In genomic region chr11:64768300-64768694, GRCh38 we compare ENCODE assay signal across 12 cellular contexts. TPM values are rescaled to one million over a fixed set of nuclear protein-coding genes. Genes with fewer than 3 reads are reported as not detected.
DNase-seq lines count a peak whose midpoint lies in the region; ATAC-seq, FAIRE-seq and TF ChIP-seq lines count a peak whose summit lies in the region.
"Had no signal": no experiment of that assay in that cellular context is flagged by ENCODE, and none has a peak within 500 bp of the region (broad histone marks: within the 10 kb centered on the region; RNA-seq: fewer than 3 reads in every experiment).

No MANE protein-coding gene starts in this region.

- H3K4me3 ChIP-seq in HepG2 (replicated peaks in 1 of 3; ENCODE audit: insufficient read depth in 1 of 3, low read depth in 2 of 3, low read length in 3 of 3) (no peak overlapping the region), right lobe of liver (no peak overlapping the region), esophagus squamous epithelium (no peak overlapping the region), tibial artery (no peak overlapping the region)
- H3K4me3 ChIP-seq: thyroid gland had no signal

- H3K27me3 Mint-ChIP-seq in activated CD4-positive, alpha-beta memory T cell treated with anti-CD3 and anti-CD28 coated beads for 36 hours, result no peaks in the 10 kb centered on the region
- H3K27me3 Mint-ChIP-seq in glutamatergic neuron (ENCODE audit: unreplicated experiment), result peaks cover 2% of the 10 kb centered on the region
- H3K27me3 Mint-ChIP-seq: progenitor cell of endocrine pancreas had no signal

- 98% methylated on average over 6 of the region's 6 CpGs for WGBS in HepG2 (ENCODE audit: low lambda C conversion rate)
- WGBS in right lobe of liver (ENCODE audit: insufficient coverage, low coverage, low lambda C conversion rate, missing lambda C conversion rate), result 89% methylated on average over 6 of the region's 6 CpGs
- WGBS in esophagus squamous epithelium, 2 donors, result 82 to 84% methylated on average over 6 of the region's 6 CpGs

- TF ChIP-seq RAD21 in HepG2 (CRISPR knock-in tag; IDR thresholded peaks at IDR 0.05), result no peak

- H3K27me3 ChIP-seq in HepG2 (ENCODE audit: control insufficient read depth in 1 of 2, insufficient read depth in 2 of 2, low read length in 2 of 2) (no peaks in the 10 kb centered on the region), right lobe of liver (no peaks in the 10 kb centered on the region), esophagus squamous epithelium (no peaks in the 10 kb centered on the region), tibial artery (no peaks in the 10 kb centered on the region)
- H3K27me3 ChIP-seq: thyroid gland had no signal

- FAIRE-seq in HepG2 (lab: Jason Lieb, UNC), result no peak
- FAIRE-seq: kidney had no signal

- no peak overlapping the region for H3K4me3 Mint-ChIP-seq in activated CD4-positive, alpha-beta memory T cell treated with anti-CD3 and anti-CD28 coated beads for 36 hours
- H3K4me3 Mint-ChIP-seq in glutamatergic neuron (ENCODE audit: unreplicated experiment), result no peak overlapping the region
- H3K4me3 Mint-ChIP-seq: HFFc6 had no signal

- H3K4me1 Mint-ChIP-seq in activated CD4-positive, alpha-beta memory T cell treated with anti-CD3 and anti-CD28 coated beads for 36 hours (ENCODE audit: low read depth), result peaks cover 87% of the 10 kb centered on the region
- peaks cover 16% of the 10 kb centered on the region for H3K4me1 Mint-ChIP-seq in glutamatergic neuron (ENCODE audit: low read depth, unreplicated experiment)

- peaks cover 21% of the 10 kb centered on the region for H3K79me2 ChIP-seq in HepG2 (ENCODE audit: insufficient read depth, low read length)

- H3K36me3 ChIP-seq in HepG2 (replicated peaks in 1 of 2; ENCODE audit: control insufficient read depth in 1 of 2, insufficient read depth in 2 of 2, low read length in 2 of 2) (peaks cover 65 to 92% of the 10 kb centered on the region in 2 experiments), right lobe of liver (peaks cover 48 to 99% (median 73%) of the 10 kb centered on the region in 4 donors), esophagus squamous epithelium (peaks cover 84 to 100% (median 85%) of the 10 kb centered on the region in 3 donors), tibial artery (peaks cover 97 to 100% (median 99%) of the 10 kb centered on the region in 3 donors)

- H3K9me3 ChIP-seq in HepG2 (ENCODE audit: low read length), result no peaks in the 10 kb centered on the region
- no peaks in the 10 kb centered on the region for H3K9me3 ChIP-seq in right lobe of liver
- no peaks in the 10 kb centered on the region for H3K9me3 ChIP-seq in esophagus squamous epithelium
- H3K9me3 ChIP-seq in tibial artery, result no peaks in the 10 kb centered on the region
- H3K9me3 ChIP-seq: thyroid gland had no signal

- ATAC-seq in HepG2 (no peak), right lobe of liver (no peak)

- peak overlapping the region; percentile 85 for H3K27ac Mint-ChIP-seq in activated CD4-positive, alpha-beta memory T cell treated with anti-CD3 and anti-CD28 coated beads for 36 hours
- no peak overlapping the region for H3K27ac Mint-ChIP-seq in glutamatergic neuron (ENCODE audit: unreplicated experiment)

- intact Hi-C loops in HepG2 (cut with micrococcal nuclease; ENCODE audit: unreplicated experiment) (no loop called here), right lobe of liver (cut with DNase I) (loop anchor here in 1 of 2 donors (10.0 kb wide), 1 partner anchor 83 kb away; no protein-coding TSS in a partner anchor), esophagus squamous epithelium (cut with DNase I) (no loop called here), tibial artery (cut with DNase I; ENCODE audit: low total_unique reads) (no loop called here)
- intact Hi-C loops in activated CD4-positive, alpha-beta memory T cell treated with anti-CD3 and anti-CD28 coated beads for 36 hours (cut with micrococcal nuclease), result no loop called here

- H2AFZ ChIP-seq in HepG2 (ENCODE audit: low read length), result no peak overlapping the region

- POLR2A ChIA-PET in HepG2 (lab: Yijun Ruan, JAX), result no interaction called here
- POLR2A ChIA-PET in activated CD4-positive, alpha-beta memory T cell treated with anti-CD3 and anti-CD28 coated beads for 36 hours (lab: Charles Lee), result interaction anchor here (2.1 kb wide), 1 partner anchor 11 kb away, joined by 8 read pairs; the partner anchor contains the start of gene SF1

- in situ Hi-C loops in HepG2 (cut with HindIII; ENCODE audit: extremely low pct_ligation_motif_present, low pct_unique_long_range_greater_than_20kb), result no loop called here

- H3K4me1 ChIP-seq in HepG2 (ENCODE audit: insufficient read depth, low read length), result peaks cover 10% of the 10 kb centered on the region; the same call in 1 of the 2 replicates
- no peaks in the 10 kb centered on the region for H3K4me1 ChIP-seq in right lobe of liver
- peaks cover 11 to 82% (median 27%) of the 10 kb centered on the region in 3 donors for H3K4me1 ChIP-seq in esophagus squamous epithelium
- peaks cover 0 to 52% (median 37%) of the 10 kb centered on the region in 4 donors for H3K4me1 ChIP-seq in tibial artery

- TF ChIP-seq POLR2A in HepG2 (IDR thresholded peaks at IDR 0.05; ENCODE audit: insufficient read depth in 1 of 2, low read depth in 2 of 2, low read length in 2 of 2) (no peak; a peak in 1 of 4 replicates), right lobe of liver (IDR thresholded peaks at IDR 0.05) (no peak), esophagus squamous epithelium (IDR thresholded peaks at IDR 0.05) (no peak)

- peaks cover 89% of the 10 kb centered on the region for H4K20me1 ChIP-seq in HepG2 (ENCODE audit: insufficient read depth, low read length)

- no peak overlapping the region for H3K27ac ChIP-seq in HepG2 (ENCODE audit: extremely low read length, insufficient read depth, low read length)
- no peak overlapping the region for H3K27ac ChIP-seq in right lobe of liver
- H3K27ac ChIP-seq in esophagus squamous epithelium, result peak overlapping the region in 3 of 4 donors; percentile 2 to 72 (median 66)
- H3K27ac ChIP-seq in tibial artery, result peak overlapping the region; percentile 49 to 60

- TF ChIP-seq EP300 in HepG2 (IDR thresholded peaks at IDR 0.05; ENCODE audit: low read depth in 2 of 2, low read length in 2 of 2), result no peak
- TF ChIP-seq EP300 in HepG2 (CRISPR knock-in tag; IDR thresholded peaks at IDR 0.05; ENCODE audit: borderline replicate concordance), result no peak

- no peak for DNase-seq in HepG2 (ENCODE audit: low spot score)
- no peak for DNase-seq in right lobe of liver
- DNase-seq in activated CD4-positive, alpha-beta memory T cell treated with anti-CD3 and anti-CD28 coated beads for 36 hours, result no peak
- no peak for DNase-seq in esophagus squamous epithelium (lab: John Stamatoyannopoulos, UW)
- DNase-seq in tibial artery, result peak in 1 of 2 donors; percentile 3
- no peak for DNase-seq in glutamatergic neuron
- DNase-seq in activated T-cell treated with anti-CD3 and anti-CD28 coated beads for 4 hours, result no peak
- no peak for DNase-seq in DMS 273 (lab: John Stamatoyannopoulos, UW; ENCODE audit: unreplicated experiment)

- TF ChIP-seq CTCF in HepG2 (CRISPR knock-in tag; IDR thresholded peaks at IDR 0.05), result no peak
- no peak for TF ChIP-seq CTCF in right lobe of liver (IDR thresholded peaks at IDR 0.05)
- TF ChIP-seq CTCF in esophagus squamous epithelium (IDR thresholded peaks at IDR 0.05), result no peak
- TF ChIP-seq CTCF in tibial artery (IDR thresholded peaks at IDR 0.05), result no peak
- no peak for TF ChIP-seq CTCF in glutamatergic neuron (IDR thresholded peaks at IDR 0.05; ENCODE audit: partially characterized antibody, unreplicated experiment)

- peaks cover 86% of the 10 kb centered on the region for H3K36me3 Mint-ChIP-seq in activated CD4-positive, alpha-beta memory T cell treated with anti-CD3 and anti-CD28 coated beads for 36 hours
- H3K36me3 Mint-ChIP-seq in glutamatergic neuron (ENCODE audit: unreplicated experiment), result peaks cover 6% of the 10 kb centered on the region

- no peak overlapping the region for H3K4me2 ChIP-seq in HepG2 (ENCODE audit: low read depth, low read length)

- no peak overlapping the region for H3K9ac ChIP-seq in HepG2 (ENCODE audit: insufficient read depth, low read depth, low read length)

- BruUV-seq in HepG2 (replicated peaks; lab: Mats Ljungman, UMichigan), result no TSS peak

- CTCF ChIA-PET in HepG2 (lab: Yijun Ruan, JAX; ENCODE audit: low intra/inter-chr PET ratio, low total read pairs), result no interaction called here
- CTCF ChIA-PET in activated CD4-positive, alpha-beta memory T cell treated with anti-CD3 and anti-CD28 coated beads for 36 hours (lab: Charles Lee), result interaction anchor here (0.6 to 2.4 kb wide), 13 partner anchors 8 to 458 kb away, joined by 3 to 13 read pairs (median 5); partner anchors contain the start of genes ARL2 and RASGRP2

- H3K9me3 Mint-ChIP-seq in activated CD4-positive, alpha-beta memory T cell treated with anti-CD3 and anti-CD28 coated beads for 36 hours, result no peaks in the 10 kb centered on the region
- H3K9me3 Mint-ChIP-seq in glutamatergic neuron (ENCODE audit: unreplicated experiment), result peaks cover 2% of the 10 kb centered on the region
- H3K9me3 Mint-ChIP-seq: HFFc6 had no signal

RNA-seq across cellular contexts. Expression of gene PYGM, which starts 8.5 kb away (rescaled TPM):
- total RNA-seq in HepG2 (2016; rRNA removed; fragmentation: Illumina TruSeq; extraction: Trizol) (0.11 TPM in 1 of 2 replicates, not detected in the other), right lobe of liver (1 to 10 TPM in 1 of 6 experiments, under 1 TPM in 5; 0.24 to 1.4 (median 0.47) TPM), esophagus squamous epithelium (under 1 TPM; 0.27 to 0.95 (median 0.39) TPM), glutamatergic neuron (ENCODE audit: unreplicated experiment) (5.5 TPM)
- not detected in 2 replicates for total RNA-seq in HepG2 (2016; cell fraction: cytosol; rRNA removed; fragmentation: Illumina TruSeq; extraction: Trizol; ENCODE audit: low read depth)
- 0.06 TPM in 1 of 2 replicates, not detected in the other for total RNA-seq in HepG2 (2016; cell fraction: insoluble cytoplasmic fraction; rRNA removed; fragmentation: Illumina TruSeq; extraction: Trizol)
- total RNA-seq in HepG2 (2016; cell fraction: membrane; rRNA removed; fragmentation: Illumina TruSeq; extraction: Trizol), result not detected in 2 replicates
- 0.13 and 0.16 TPM in 2 replicates for total RNA-seq in HepG2 (2016; cell fraction: nucleus; rRNA removed; fragmentation: Illumina TruSeq; extraction: Trizol)
- 0.12 and 0.13 TPM in 2 replicates for polyA plus RNA-seq in HepG2 (2011; rRNA removed)
- polyA plus RNA-seq in HepG2 (2011; cell fraction: cytosol; rRNA removed), result 0.08 and 0.09 TPM in 2 replicates
- polyA plus RNA-seq in HepG2 (2011; cell fraction: nucleus; rRNA removed), result 0.31 and 0.51 TPM in 2 replicates
- 0.19 and 0.24 TPM in 2 replicates for polyA plus RNA-seq in HepG2 (2012)
- polyA plus RNA-seq in HepG2 (2016; cell fraction: cytosol; fragmentation: Illumina TruSeq; extraction: Trizol; ENCODE audit: low read depth), result not detected in 2 replicates
- polyA plus RNA-seq in HepG2 (2016; cell fraction: insoluble cytoplasmic fraction; fragmentation: Illumina TruSeq; extraction: Trizol; ENCODE audit: low read depth), result not detected in 2 replicates
- not detected in 2 replicates for polyA plus RNA-seq in HepG2 (2016; cell fraction: membrane; fragmentation: Illumina TruSeq; extraction: Trizol; ENCODE audit: low read depth)
- not detected in 2 replicates for polyA plus RNA-seq in HepG2 (2016; cell fraction: nucleus; fragmentation: Illumina TruSeq; extraction: Trizol; ENCODE audit: insufficient read depth, low read depth)
- polyA minus RNA-seq in HepG2 (2011; rRNA and poly(A)+ RNA removed; ENCODE audit: low replicate concordance), result 0.68 and 0.84 TPM in 2 replicates
- 0.26 TPM in 1 of 2 replicates, not detected in the other for polyA minus RNA-seq in HepG2 (2011; cell fraction: cytosol; rRNA and poly(A)+ RNA removed)
- 0.62 and 0.77 TPM in 2 replicates for polyA minus RNA-seq in HepG2 (2011; cell fraction: nucleus; rRNA and poly(A)+ RNA removed)
- 1 to 10 TPM in 1 of 2 experiments, under 1 TPM in 1; 0.94 to 1.6 TPM for total RNA-seq in activated CD4-positive, alpha-beta memory T cell treated with anti-CD3 and anti-CD28 coated beads for 36 hours

RNA-seq across cellular contexts. Expression of gene SF1, which starts 10.0 kb away (rescaled TPM):
- total RNA-seq in HepG2 (2016; rRNA removed; fragmentation: Illumina TruSeq; extraction: Trizol) (42.5 and 70.4 TPM in 2 replicates), right lobe of liver (100 to 1,000 TPM in 5 of 6 experiments, 10 to 100 TPM in 1; 92.7 to 164 (median 141) TPM), esophagus squamous epithelium (100 to 1,000 TPM; 136 to 292 (median 223) TPM), glutamatergic neuron (ENCODE audit: unreplicated experiment) (415 TPM)
- total RNA-seq in HepG2 (2016; cell fraction: cytosol; rRNA removed; fragmentation: Illumina TruSeq; extraction: Trizol; ENCODE audit: low read depth), result 16.0 and 19.1 TPM in 2 replicates
- total RNA-seq in HepG2 (2016; cell fraction: insoluble cytoplasmic fraction; rRNA removed; fragmentation: Illumina TruSeq; extraction: Trizol), result 36.1 and 70.7 TPM in 2 replicates
- total RNA-seq in HepG2 (2016; cell fraction: membrane; rRNA removed; fragmentation: Illumina TruSeq; extraction: Trizol), result 45.9 and 46.6 TPM in 2 replicates
- 163 and 180 TPM in 2 replicates for total RNA-seq in HepG2 (2016; cell fraction: nucleus; rRNA removed; fragmentation: Illumina TruSeq; extraction: Trizol)
- polyA plus RNA-seq in HepG2 (2011; rRNA removed), result 51.9 and 55.5 TPM in 2 replicates
- 14.3 and 16.0 TPM in 2 replicates for polyA plus RNA-seq in HepG2 (2011; cell fraction: cytosol; rRNA removed)
- 223 and 237 TPM in 2 replicates for polyA plus RNA-seq in HepG2 (2011; cell fraction: nucleus; rRNA removed)
- 130 and 151 TPM in 2 replicates for polyA plus RNA-seq in HepG2 (2012)
- polyA plus RNA-seq in HepG2 (2016; cell fraction: cytosol; fragmentation: Illumina TruSeq; extraction: Trizol; ENCODE audit: low read depth), result 30.5 and 31.3 TPM in 2 replicates
- polyA plus RNA-seq in HepG2 (2016; cell fraction: insoluble cytoplasmic fraction; fragmentation: Illumina TruSeq; extraction: Trizol; ENCODE audit: low read depth), result 93.3 and 132 TPM in 2 replicates
- 63.8 and 66.4 TPM in 2 replicates for polyA plus RNA-seq in HepG2 (2016; cell fraction: membrane; fragmentation: Illumina TruSeq; extraction: Trizol; ENCODE audit: low read depth)
- 426 and 461 TPM in 2 replicates for polyA plus RNA-seq in HepG2 (2016; cell fraction: nucleus; fragmentation: Illumina TruSeq; extraction: Trizol; ENCODE audit: insufficient read depth, low read depth)
- polyA minus RNA-seq in HepG2 (2011; rRNA and poly(A)+ RNA removed; ENCODE audit: low replicate concordance), result 77.9 and 101 TPM in 2 replicates
- 31.1 and 32.0 TPM in 2 replicates for polyA minus RNA-seq in HepG2 (2011; cell fraction: cytosol; rRNA and poly(A)+ RNA removed)
- polyA minus RNA-seq in HepG2 (2011; cell fraction: nucleus; rRNA and poly(A)+ RNA removed), result 297 and 338 TPM in 2 replicates
- total RNA-seq in activated CD4-positive, alpha-beta memory T cell treated with anti-CD3 and anti-CD28 coated beads for 36 hours, result 100 to 1,000 TPM; 323 to 328 TPM

RNA-seq across cellular contexts. Expression of gene RASGRP2, which starts 24.4 kb away (rescaled TPM):
- not detected in 2 replicates for total RNA-seq in HepG2 (2016; rRNA removed; fragmentation: Illumina TruSeq; extraction: Trizol)
- not detected in 2 replicates for total RNA-seq in HepG2 (2016; cell fraction: cytosol; rRNA removed; fragmentation: Illumina TruSeq; extraction: Trizol; ENCODE audit: low read depth)
- total RNA-seq in HepG2 (2016; cell fraction: insoluble cytoplasmic fraction; rRNA removed; fragmentation: Illumina TruSeq; extraction: Trizol), result not detected in 2 replicates
- total RNA-seq in HepG2 (2016; cell fraction: membrane; rRNA removed; fragmentation: Illumina TruSeq; extraction: Trizol), result not detected in 2 replicates
- not detected in 2 replicates for total RNA-seq in HepG2 (2016; cell fraction: nucleus; rRNA removed; fragmentation: Illumina TruSeq; extraction: Trizol)
- 0.18 and 0.61 TPM in 2 replicates for polyA plus RNA-seq in HepG2 (2011; rRNA removed)
- polyA plus RNA-seq in HepG2 (2011; cell fraction: cytosol; rRNA removed), result 0.23 TPM in 2 replicates
- polyA plus RNA-seq in HepG2 (2011; cell fraction: nucleus; rRNA removed), result 0.54 and 1.5 TPM in 2 replicates
- 0.38 TPM in 1 of 2 replicates, not detected in the other for polyA plus RNA-seq in HepG2 (2012)
- 0.26 and 0.27 TPM in 2 replicates for polyA plus RNA-seq in HepG2 (2016; cell fraction: cytosol; fragmentation: Illumina TruSeq; extraction: Trizol; ENCODE audit: low read depth)
- polyA plus RNA-seq in HepG2 (2016; cell fraction: insoluble cytoplasmic fraction; fragmentation: Illumina TruSeq; extraction: Trizol; ENCODE audit: low read depth), result not detected in 2 replicates
- 0.30 TPM in 1 of 2 replicates, not detected in the other for polyA plus RNA-seq in HepG2 (2016; cell fraction: membrane; fragmentation: Illumina TruSeq; extraction: Trizol; ENCODE audit: low read depth)
- not detected in 2 replicates for polyA plus RNA-seq in HepG2 (2016; cell fraction: nucleus; fragmentation: Illumina TruSeq; extraction: Trizol; ENCODE audit: insufficient read depth, low read depth)
- polyA minus RNA-seq in HepG2 (2011; rRNA and poly(A)+ RNA removed; ENCODE audit: low replicate concordance), result 0.28 TPM in 1 of 2 replicates, not detected in the other
- polyA minus RNA-seq in HepG2 (2011; cell fraction: cytosol; rRNA and poly(A)+ RNA removed), result not detected in 2 replicates
- not detected in 2 replicates for polyA minus RNA-seq in HepG2 (2011; cell fraction: nucleus; rRNA and poly(A)+ RNA removed)
- 1 to 10 TPM; 1.6 to 8.1 (median 3.2) TPM for total RNA-seq in right lobe of liver
- total RNA-seq in activated CD4-positive, alpha-beta memory T cell treated with anti-CD3 and anti-CD28 coated beads for 36 hours, result 1 to 10 TPM; 7.5 to 8.2 TPM
- 10 to 100 TPM in 1 of 4 donors, 1 to 10 TPM in 3; 2.6 to 13.2 (median 4.9) TPM for total RNA-seq in esophagus squamous epithelium
- 2.9 TPM for total RNA-seq in glutamatergic neuron (ENCODE audit: unreplicated experiment)

RNA-seq across cellular contexts. Expression of gene MAP4K2, which starts 34.7 kb away (rescaled TPM):
- total RNA-seq in HepG2 (2016; rRNA removed; fragmentation: Illumina TruSeq; extraction: Trizol) (7.8 and 8.3 TPM in 2 replicates), right lobe of liver (10 to 100 TPM in 1 of 6 experiments, 1 to 10 TPM in 5; 3.4 to 14.7 (median 4.8) TPM), esophagus squamous epithelium (1 to 10 TPM; 3.6 to 9.0 (median 6.1) TPM), glutamatergic neuron (ENCODE audit: unreplicated experiment) (15.9 TPM)
- 3.5 and 4.1 TPM in 2 replicates for total RNA-seq in HepG2 (2016; cell fraction: cytosol; rRNA removed; fragmentation: Illumina TruSeq; extraction: Trizol; ENCODE audit: low read depth)
- total RNA-seq in HepG2 (2016; cell fraction: insoluble cytoplasmic fraction; rRNA removed; fragmentation: Illumina TruSeq; extraction: Trizol), result 4.8 and 7.6 TPM in 2 replicates
- total RNA-seq in HepG2 (2016; cell fraction: membrane; rRNA removed; fragmentation: Illumina TruSeq; extraction: Trizol), result 10.9 and 11.1 TPM in 2 replicates
- total RNA-seq in HepG2 (2016; cell fraction: nucleus; rRNA removed; fragmentation: Illumina TruSeq; extraction: Trizol), result 6.7 and 7.4 TPM in 2 replicates
- polyA plus RNA-seq in HepG2 (2011; rRNA removed), result 15.5 and 17.6 TPM in 2 replicates
- 7.7 and 11.1 TPM in 2 replicates for polyA plus RNA-seq in HepG2 (2011; cell fraction: cytosol; rRNA removed)
- polyA plus RNA-seq in HepG2 (2011; cell fraction: nucleus; rRNA removed), result 71.3 and 101 TPM in 2 replicates
- polyA plus RNA-seq in HepG2 (2012), result 8.7 and 10.1 TPM in 2 replicates
- 5.1 and 6.2 TPM in 2 replicates for polyA plus RNA-seq in HepG2 (2016; cell fraction: cytosol; fragmentation: Illumina TruSeq; extraction: Trizol; ENCODE audit: low read depth)
- 7.8 and 9.1 TPM in 2 replicates for polyA plus RNA-seq in HepG2 (2016; cell fraction: insoluble cytoplasmic fraction; fragmentation: Illumina TruSeq; extraction: Trizol; ENCODE audit: low read depth)
- polyA plus RNA-seq in HepG2 (2016; cell fraction: membrane; fragmentation: Illumina TruSeq; extraction: Trizol; ENCODE audit: low read depth), result 9.5 and 11.8 TPM in 2 replicates
- 20.0 and 20.1 TPM in 2 replicates for polyA plus RNA-seq in HepG2 (2016; cell fraction: nucleus; fragmentation: Illumina TruSeq; extraction: Trizol; ENCODE audit: insufficient read depth, low read depth)
- 25.9 and 40.8 TPM in 2 replicates for polyA minus RNA-seq in HepG2 (2011; rRNA and poly(A)+ RNA removed; ENCODE audit: low replicate concordance)
- polyA minus RNA-seq in HepG2 (2011; cell fraction: cytosol; rRNA and poly(A)+ RNA removed), result 4.3 and 6.6 TPM in 2 replicates
- 8.7 and 10.9 TPM in 2 replicates for polyA minus RNA-seq in HepG2 (2011; cell fraction: nucleus; rRNA and poly(A)+ RNA removed)
- 10 to 100 TPM; 83.3 to 85.8 TPM for total RNA-seq in activated CD4-positive, alpha-beta memory T cell treated with anti-CD3 and anti-CD28 coated beads for 36 hours

RNA-seq across cellular contexts. Expression of gene MEN1, which starts 42.1 kb away (rescaled TPM):
- 15.3 and 20.5 TPM in 2 replicates for total RNA-seq in HepG2 (2016; rRNA removed; fragmentation: Illumina TruSeq; extraction: Trizol)
- 3.8 and 4.3 TPM in 2 replicates for total RNA-seq in HepG2 (2016; cell fraction: cytosol; rRNA removed; fragmentation: Illumina TruSeq; extraction: Trizol; ENCODE audit: low read depth)
- 11.7 and 21.5 TPM in 2 replicates for total RNA-seq in HepG2 (2016; cell fraction: insoluble cytoplasmic fraction; rRNA removed; fragmentation: Illumina TruSeq; extraction: Trizol)
- total RNA-seq in HepG2 (2016; cell fraction: membrane; rRNA removed; fragmentation: Illumina TruSeq; extraction: Trizol), result 9.8 and 11.2 TPM in 2 replicates
- total RNA-seq in HepG2 (2016; cell fraction: nucleus; rRNA removed; fragmentation: Illumina TruSeq; extraction: Trizol), result 16.8 and 17.9 TPM in 2 replicates
- polyA plus RNA-seq in HepG2 (2011; rRNA removed), result 27.3 and 30.9 TPM in 2 replicates
- polyA plus RNA-seq in HepG2 (2011; cell fraction: cytosol; rRNA removed), result 11.1 and 16.7 TPM in 2 replicates
- polyA plus RNA-seq in HepG2 (2011; cell fraction: nucleus; rRNA removed), result 97.2 and 109 TPM in 2 replicates
- polyA plus RNA-seq in HepG2 (2012), result 19.6 and 26.4 TPM in 2 replicates
- polyA plus RNA-seq in HepG2 (2016; cell fraction: cytosol; fragmentation: Illumina TruSeq; extraction: Trizol; ENCODE audit: low read depth), result 5.0 and 5.9 TPM in 2 replicates
- 24.4 and 31.0 TPM in 2 replicates for polyA plus RNA-seq in HepG2 (2016; cell fraction: insoluble cytoplasmic fraction; fragmentation: Illumina TruSeq; extraction: Trizol; ENCODE audit: low read depth)
- 13.6 and 15.0 TPM in 2 replicates for polyA plus RNA-seq in HepG2 (2016; cell fraction: membrane; fragmentation: Illumina TruSeq; extraction: Trizol; ENCODE audit: low read depth)
- 70.2 and 70.8 TPM in 2 replicates for polyA plus RNA-seq in HepG2 (2016; cell fraction: nucleus; fragmentation: Illumina TruSeq; extraction: Trizol; ENCODE audit: insufficient read depth, low read depth)
- polyA minus RNA-seq in HepG2 (2011; rRNA and poly(A)+ RNA removed; ENCODE audit: low replicate concordance), result 38.1 and 40.7 TPM in 2 replicates
- 14.8 and 15.4 TPM in 2 replicates for polyA minus RNA-seq in HepG2 (2011; cell fraction: cytosol; rRNA and poly(A)+ RNA removed)
- 11.1 and 15.7 TPM in 2 replicates for polyA minus RNA-seq in HepG2 (2011; cell fraction: nucleus; rRNA and poly(A)+ RNA removed)
- 10 to 100 TPM; 13.1 to 21.5 (median 17.0) TPM for total RNA-seq in right lobe of liver
- total RNA-seq in activated CD4-positive, alpha-beta memory T cell treated with anti-CD3 and anti-CD28 coated beads for 36 hours, result 10 to 100 TPM; 31.3 to 32.2 TPM
- total RNA-seq in esophagus squamous epithelium, result 10 to 100 TPM; 14.9 to 23.3 (median 17.0) TPM
- 39.7 TPM for total RNA-seq in glutamatergic neuron (ENCODE audit: unreplicated experiment)

Comparison
In these comparisons a context has a peak if more than half of its experiments do, and no peak if none do; other contexts are left out.
1. H3K27ac ChIP-seq: peak in esophagus squamous epithelium (3 of 4) and tibial artery (2 of 2); none in HepG2 (single experiment) and right lobe of liver (0 of 3).